2 cellular contexts compared by ENCODE assay signal in the genomic region with DNA sequence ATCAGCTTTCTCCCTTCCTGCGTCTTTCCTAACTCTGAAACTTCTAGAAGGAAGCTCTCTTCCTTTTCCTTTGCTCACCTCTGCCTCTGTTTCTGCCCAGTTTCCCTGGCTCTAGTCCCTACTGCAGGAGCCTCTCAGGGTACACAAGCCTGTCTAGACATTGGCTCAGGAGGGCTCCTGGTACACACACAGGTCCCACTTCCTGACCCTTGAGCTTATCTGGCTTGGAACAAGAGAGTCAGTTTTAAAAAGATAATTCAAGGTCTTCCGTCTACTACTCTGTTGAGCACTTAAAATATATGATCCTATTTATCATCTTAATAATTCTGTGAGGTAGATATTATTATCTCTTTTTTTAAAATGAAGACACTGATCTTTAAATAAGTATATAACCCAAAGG.
TF ChIP-seq lines count a peak whose summit lies in the region.

No MANE protein-coding gene starts in this region.

TF ChIP-seq in IMR-90, 13 proteins besides CTCF, POLR2A, EP300 and RAD21:
- TF ChIP-seq NFE2L2 (IDR thresholded peaks at IDR 0.05; ENCODE audit: low read depth, low read length): no peak

TF ChIP-seq in WTC11, 78 proteins besides CTCF, POLR2A, EP300 and RAD21:
- no peak for TF ChIP-seq MXD4 (CRISPR knock-in tag; IDR thresholded peaks at IDR 0.05; ENCODE audit: borderline replicate concordance)
- no peak for TF ChIP-seq HMGXB4 (CRISPR knock-in tag; IDR thresholded peaks at IDR 0.05)
- TF ChIP-seq ZNF121 (CRISPR knock-in tag; IDR thresholded peaks at IDR 0.05): no peak
- no peak for TF ChIP-seq FOXP1 (CRISPR knock-in tag; IDR thresholded peaks at IDR 0.05; ENCODE audit: borderline replicate concordance)
- TF ChIP-seq JUN (CRISPR knock-in tag; IDR thresholded peaks at IDR 0.05): no peak
- TF ChIP-seq NR1H2 (CRISPR knock-in tag; IDR thresholded peaks at IDR 0.05): no peak
- TF ChIP-seq, protein P1, sequence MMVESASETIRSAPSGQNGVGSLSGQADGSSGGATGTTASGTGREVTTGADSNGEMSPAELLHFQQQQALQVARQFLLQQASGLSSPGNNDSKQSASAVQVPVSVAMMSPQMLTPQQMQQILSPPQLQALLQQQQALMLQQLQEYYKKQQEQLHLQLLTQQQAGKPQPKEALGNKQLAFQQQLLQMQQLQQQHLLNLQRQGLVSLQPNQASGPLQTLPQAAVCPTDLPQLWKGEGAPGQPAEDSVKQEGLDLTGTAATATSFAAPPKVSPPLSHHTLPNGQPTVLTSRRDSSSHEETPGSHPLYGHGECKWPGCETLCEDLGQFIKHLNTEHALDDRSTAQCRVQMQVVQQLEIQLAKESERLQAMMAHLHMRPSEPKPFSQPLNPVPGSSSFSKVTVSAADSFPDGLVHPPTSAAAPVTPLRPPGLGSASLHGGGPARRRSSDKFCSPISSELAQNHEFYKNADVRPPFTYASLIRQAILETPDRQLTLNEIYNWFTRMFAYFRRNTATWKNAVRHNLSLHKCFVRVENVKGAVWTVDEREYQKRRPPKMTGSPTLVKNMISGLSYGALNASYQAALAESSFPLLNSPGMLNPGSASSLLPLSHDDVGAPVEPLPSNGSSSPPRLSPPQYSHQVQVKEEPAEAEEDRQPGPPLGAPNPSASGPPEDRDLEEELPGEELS (CRISPR knock-in tag; IDR thresholded peaks at IDR 0.05): no peak
- TF ChIP-seq, protein P2, sequence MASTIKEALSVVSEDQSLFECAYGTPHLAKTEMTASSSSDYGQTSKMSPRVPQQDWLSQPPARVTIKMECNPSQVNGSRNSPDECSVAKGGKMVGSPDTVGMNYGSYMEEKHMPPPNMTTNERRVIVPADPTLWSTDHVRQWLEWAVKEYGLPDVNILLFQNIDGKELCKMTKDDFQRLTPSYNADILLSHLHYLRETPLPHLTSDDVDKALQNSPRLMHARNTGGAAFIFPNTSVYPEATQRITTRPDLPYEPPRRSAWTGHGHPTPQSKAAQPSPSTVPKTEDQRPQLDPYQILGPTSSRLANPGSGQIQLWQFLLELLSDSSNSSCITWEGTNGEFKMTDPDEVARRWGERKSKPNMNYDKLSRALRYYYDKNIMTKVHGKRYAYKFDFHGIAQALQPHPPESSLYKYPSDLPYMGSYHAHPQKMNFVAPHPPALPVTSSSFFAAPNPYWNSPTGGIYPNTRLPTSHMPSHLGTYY (CRISPR knock-in tag; IDR thresholded peaks at IDR 0.05): no peak
- TF ChIP-seq, protein P3, sequence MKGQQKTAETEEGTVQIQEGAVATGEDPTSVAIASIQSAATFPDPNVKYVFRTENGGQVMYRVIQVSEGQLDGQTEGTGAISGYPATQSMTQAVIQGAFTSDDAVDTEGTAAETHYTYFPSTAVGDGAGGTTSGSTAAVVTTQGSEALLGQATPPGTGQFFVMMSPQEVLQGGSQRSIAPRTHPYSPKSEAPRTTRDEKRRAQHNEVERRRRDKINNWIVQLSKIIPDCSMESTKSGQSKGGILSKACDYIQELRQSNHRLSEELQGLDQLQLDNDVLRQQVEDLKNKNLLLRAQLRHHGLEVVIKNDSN (CRISPR knock-in tag; IDR thresholded peaks at IDR 0.05): no peak
- TF ChIP-seq, protein P4, sequence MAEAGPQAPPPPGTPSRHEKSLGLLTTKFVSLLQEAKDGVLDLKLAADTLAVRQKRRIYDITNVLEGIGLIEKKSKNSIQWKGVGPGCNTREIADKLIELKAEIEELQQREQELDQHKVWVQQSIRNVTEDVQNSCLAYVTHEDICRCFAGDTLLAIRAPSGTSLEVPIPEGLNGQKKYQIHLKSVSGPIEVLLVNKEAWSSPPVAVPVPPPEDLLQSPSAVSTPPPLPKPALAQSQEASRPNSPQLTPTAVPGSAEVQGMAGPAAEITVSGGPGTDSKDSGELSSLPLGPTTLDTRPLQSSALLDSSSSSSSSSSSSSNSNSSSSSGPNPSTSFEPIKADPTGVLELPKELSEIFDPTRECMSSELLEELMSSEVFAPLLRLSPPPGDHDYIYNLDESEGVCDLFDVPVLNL (CRISPR knock-in tag; IDR thresholded peaks at IDR 0.05; ENCODE audit: borderline replicate concordance, low read depth): no peak
- no peak for TF ChIP-seq SOX15 (CRISPR knock-in tag; IDR thresholded peaks at IDR 0.05)
- no peak for TF ChIP-seq ZNF671 (CRISPR knock-in tag; IDR thresholded peaks at IDR 0.05)
- TF ChIP-seq, protein P5, sequence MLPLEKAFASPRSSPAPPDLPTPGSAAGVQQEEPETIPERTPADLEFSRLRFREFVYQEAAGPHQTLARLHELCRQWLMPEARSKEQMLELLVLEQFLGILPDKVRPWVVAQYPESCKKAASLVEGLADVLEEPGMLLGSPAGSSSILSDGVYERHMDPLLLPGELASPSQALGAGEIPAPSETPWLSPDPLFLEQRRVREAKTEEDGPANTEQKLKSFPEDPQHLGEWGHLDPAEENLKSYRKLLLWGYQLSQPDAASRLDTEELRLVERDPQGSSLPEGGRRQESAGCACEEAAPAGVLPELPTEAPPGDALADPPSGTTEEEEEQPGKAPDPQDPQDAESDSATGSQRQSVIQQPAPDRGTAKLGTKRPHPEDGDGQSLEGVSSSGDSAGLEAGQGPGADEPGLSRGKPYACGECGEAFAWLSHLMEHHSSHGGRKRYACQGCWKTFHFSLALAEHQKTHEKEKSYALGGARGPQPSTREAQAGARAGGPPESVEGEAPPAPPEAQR (CRISPR knock-in tag; IDR thresholded peaks at IDR 0.05): no peak
- no peak for TF ChIP-seq ZNF416 (CRISPR knock-in tag; IDR thresholded peaks at IDR 0.05)
